ENCODE assay signal across 29 cellular contexts in genomic region chr10:34015700-34016099, GRCh38.
"Had no signal": no experiment of that assay in that cellular context is flagged by ENCODE, and none has a peak within 500 bp of the region (broad histone marks: within the 10 kb centered on the region; RNA-seq: fewer than 3 reads in every experiment).

No MANE protein-coding gene starts in this region.

- H3K9ac ChIP-seq: SK-N-SH had no signal

- H3K4me3 ChIP-seq: ascending aorta, MG63, SJSA1 had no signal

- ATAC-seq: activated CD4-positive, alpha-beta T cell treated with anti-CD3 and anti-CD28 coated beads for 36 hours; activated CD4-positive, CD25-positive, alpha-beta regulatory T cell treated with anti-CD3 and anti-CD28 coated beads, Interleukin-2, amount 50 U/mL, for 24 hours; activated CD8-positive, alpha-beta T cell treated with anti-CD3 and anti-CD28 coated beads, Interleukin-2, amount 10 ng/mL, durations not matched to agents 7 days and 5 days; WTC11 had no signal

- FAIRE-seq: TTC549 had no signal

- H3K9me3 ChIP-seq: ascending aorta, MG63, SJSA1, SK-N-SH had no signal

- H3K4me2 ChIP-seq: SK-N-SH had no signal

- H3K9me2 ChIP-seq: SK-N-SH had no signal

- DNase-seq: activated CD4-positive, alpha-beta T cell treated with anti-CD3 and anti-CD28 coated beads for 36 hours; activated CD4-positive, alpha-beta T cell treated with anti-CD3 and anti-CD28 coated beads, Interleukin-2, amount 10 ng/mL, durations not matched to agents 7 days and 5 days; activated CD4-positive, alpha-beta T cell treated with anti-CD3 and anti-CD28 coated beads, Interleukin-2, amount 50 U/mL, for 48 hours; activated CD8-positive, alpha-beta T cell treated with anti-CD3 and anti-CD28 coated beads, Interleukin-2, amount 10 ng/mL, durations not matched to agents 7 days and 5 days; activated gamma-delta T cell; activated naive CD4-positive, alpha-beta T cell treated with Interleukin-2 at 50 U/mL for 16 hours; activated naive CD8-positive, alpha-beta T cell treated with anti-CD3 and anti-CD28 coated beads, Interleukin-2, amount 10 ng/mL, durations not matched to agents 7 days and 5 days; activated T-cell treated with anti-CD3 and anti-CD28 coated beads, Interleukin-2, amount 50 U/mL, for 24 hours; amygdala; Kasumi-1; KG1; MG63; MV-4-11; NCI-H1092; NCI-H1436 treated with DMSO at 0.1 percent for 48 hours; NCI-H1694 treated with DMSO at 0.1 percent for 48 hours; NCI-H2029; NCI-H2171; NCI-H510A; NCI-H526; NCI-H748 treated with DMSO at 0.1 percent for 48 hours; NK-92 treated with Interleukin-12 subunit alpha and Interleukin-12 subunit beta, amount 100 ng/mL, for 24 hours; SHP77; SK-N-SH had no signal

- H3K27ac ChIP-seq: ascending aorta, SJSA1 had no signal

- H3K27me3 ChIP-seq: ascending aorta, MG63, SJSA1 had no signal

- H3K4me1 ChIP-seq: ascending aorta, SJSA1 had no signal

- H3K36me3 ChIP-seq: ascending aorta, MG63, SJSA1 had no signal
